In genomic region chr22:30423296-30423958, GRCh38 we compare ENCODE assay signal across 9 cellular contexts. TPM values are rescaled to one million over a fixed set of nuclear protein-coding genes. Genes with fewer than 3 reads are reported as not detected.
DNase-seq lines count a peak whose midpoint lies in the region; ATAC-seq, FAIRE-seq and TF ChIP-seq lines count a peak whose summit lies in the region.
"Had no signal": no experiment of that assay in that cellular context is flagged by ENCODE, and none has a peak within 500 bp of the region (broad histone marks: within the 10 kb centered on the region; RNA-seq: fewer than 3 reads in every experiment).

No MANE protein-coding gene starts in this region.

- CTCF ChIA-PET in H1 (lab: Charles Lee; ENCODE audit: partially characterized antibody), result interaction anchor here (1.2 to 12.0 kb wide), 6 partner anchors 11 to 183 kb away, joined by 3 to 164 read pairs (median 9); partner anchors contain the start of gene SEC14L2

- H3K9ac ChIP-seq in HUES48 (ENCODE audit: low read depth, low read length) (peak overlapping the region; percentile 67), H1 (replicated peaks in 1 of 4; ENCODE audit: extremely low read depth in 1 of 4, low read depth in 3 of 4, low read length in 3 of 4) (peak overlapping the region; percentile 51 to 87 (median 82))

- peak overlapping the region; percentile 83 for H3K4me3 ChIP-seq in CD4-positive, CD25-positive, alpha-beta regulatory T cell (ENCODE audit: low read depth, low read length)
- peak overlapping the region; percentile 69 for H3K4me3 ChIP-seq in HUES48 (ENCODE audit: low read depth, low read length)
- H3K4me3 ChIP-seq in H1 (ENCODE audit: extremely low read depth in 1 of 4, insufficient read depth in 2 of 4, low read depth in 3 of 4, low read length in 4 of 4), result peak overlapping the region; percentile 58 to 88 (median 72)
- H3K4me3 ChIP-seq in muscle layer of duodenum (ENCODE audit: low read depth in 1 of 2, low read length in 2 of 2), result peak overlapping the region; percentile 77 to 78
- peak overlapping the region; percentile 83 for H3K4me3 ChIP-seq in thoracic aorta

- H3K27ac ChIP-seq in CD4-positive, CD25-positive, alpha-beta regulatory T cell (ENCODE audit: insufficient read depth, low read length, poor library complexity, severe bottlenecking), result peak overlapping the region; percentile 95
- H3K27ac ChIP-seq in HUES48 (ENCODE audit: low read depth, low read length), result peak overlapping the region; percentile 99
- peak overlapping the region; percentile 80 for H3K27ac ChIP-seq in H1 (ENCODE audit: low read depth, low read length)
- peak overlapping the region; percentile 89 for H3K27ac ChIP-seq in muscle layer of duodenum (ENCODE audit: low read length)
- peak overlapping the region; percentile 97 to 98 for H3K27ac ChIP-seq in thoracic aorta

- no peaks in the 10 kb centered on the region for H3K27me3 ChIP-seq in CD4-positive, CD25-positive, alpha-beta regulatory T cell (ENCODE audit: control insufficient read depth, insufficient read depth, low read length)
- no peaks in the 10 kb centered on the region for H3K27me3 ChIP-seq in HUES48 (ENCODE audit: control insufficient read depth, insufficient read depth, low read length)
- no peaks in the 10 kb centered on the region for H3K27me3 ChIP-seq in H1 (replicated peaks in 1 of 4; ENCODE audit: control insufficient read depth in 3 of 4, extremely low read depth in 1 of 4, insufficient read depth in 3 of 4, low read length in 3 of 4)
- H3K27me3 ChIP-seq in muscle layer of duodenum (ENCODE audit: low read depth, low read length), result no peaks in the 10 kb centered on the region
- no peaks in the 10 kb centered on the region for H3K27me3 ChIP-seq in thoracic aorta (replicated peaks; ENCODE audit: insufficient read depth)

- H3K56ac ChIP-seq in H1 (replicated peaks; ENCODE audit: insufficient read length, low read depth, low read length), result peak overlapping the region; percentile 67

- H2BK12ac ChIP-seq in H1 (ENCODE audit: low read depth, low read length), result peak overlapping the region; percentile 4

- peaks cover 0 to 7% of the 10 kb centered on the region in 2 experiments; a peak in 1 of 4 replicates for H3K79me2 ChIP-seq in H1 (ENCODE audit: control insufficient read depth in 1 of 2, insufficient read depth in 2 of 2, low read length in 2 of 2)

- ATAC-seq in CD4-positive, CD25-positive, alpha-beta regulatory T cell (ENCODE audit: low read depth in 2 of 2), result no peak
- ATAC-seq in GM21367 (IDR thresholded peaks at IDR 0.05; ENCODE audit: unreplicated experiment), result peak; percentile 26
- ATAC-seq in thoracic aorta (ENCODE audit: insufficient number of reproducible peaks, low FRiP score, low read depth), result peak; percentile 37

- H3K36me3 Mint-ChIP-seq in CD4-positive, CD25-positive, alpha-beta regulatory T cell, result peaks cover 9% of the 10 kb centered on the region

- TF ChIP-seq EP300 in H1 (IDR thresholded peaks at IDR 0.05; ENCODE audit: borderline replicate concordance in 1 of 2, low read depth in 2 of 2, low read length in 2 of 2), result no peak

- TF ChIP-seq POLR2A in H1 (IDR thresholded peaks at IDR 0.05; ENCODE audit: control extremely low read depth in 1 of 2, low read depth in 2 of 2, low read length in 2 of 2), result peak in 1 of 2 experiments; percentile 77; a peak in 2 of 3 replicates

- H3K4me2 ChIP-seq in H1 (ENCODE audit: insufficient read depth in 1 of 2, low read depth in 2 of 2, low read length in 2 of 2), result peak overlapping the region; percentile 71 to 93

- peak overlapping the region; percentile 76; the same call in 1 of the 2 replicates for H2BK15ac ChIP-seq in H1 (ENCODE audit: low read length)

- H2AK5ac ChIP-seq in H1 (ENCODE audit: low read depth, low read length), result no peak overlapping the region

- peak overlapping the region; percentile 38 for H2BK120ac ChIP-seq in H1 (replicated peaks; ENCODE audit: low read depth, low read length)

- no peak for FAIRE-seq in H1 (lab: Jason Lieb, UNC)

- peak overlapping the region; percentile 99 for H3K27ac Mint-ChIP-seq in CD4-positive, CD25-positive, alpha-beta regulatory T cell

- no peaks in the 10 kb centered on the region for H3K9me3 Mint-ChIP-seq in CD4-positive, CD25-positive, alpha-beta regulatory T cell

- H3K27me3 Mint-ChIP-seq in CD4-positive, CD25-positive, alpha-beta regulatory T cell, result no peaks in the 10 kb centered on the region

- H2AFZ ChIP-seq in H1 (ENCODE audit: low read length), result 0 out of 2 replicates have a peak overlapping the region, but pooled peaks have one; percentile 1

- H4K8ac ChIP-seq in H1 (ENCODE audit: extremely low read depth, insufficient read depth, low read length), result peak overlapping the region; percentile 88; the same call in 1 of the 2 replicates

- no peaks in the 10 kb centered on the region for H3K9me3 ChIP-seq in CD4-positive, CD25-positive, alpha-beta regulatory T cell (ENCODE audit: control insufficient read depth in 2 of 2, low read length in 2 of 2)
- H3K9me3 ChIP-seq in HUES48 (ENCODE audit: control insufficient read depth, insufficient read depth, low read length), result no peaks in the 10 kb centered on the region
- no peaks in the 10 kb centered on the region for H3K9me3 ChIP-seq in H1 (ENCODE audit: insufficient read depth in 2 of 2, low read depth in 1 of 2, low read length in 1 of 2)
- H3K9me3 ChIP-seq in muscle layer of duodenum (ENCODE audit: control insufficient read depth in 1 of 2, low read length in 2 of 2), result no peaks in the 10 kb centered on the region
- no peaks in the 10 kb centered on the region for H3K9me3 ChIP-seq in thoracic aorta

- TF ChIP-seq CTCF in H1 (IDR thresholded peaks at IDR 0.05; ENCODE audit: control extremely low read depth in 1 of 3, insufficient read depth in 1 of 3, low read depth in 1 of 3, low read length in 3 of 3) (no peak), thoracic aorta (IDR thresholded peaks at IDR 0.05) (peak; percentile 7), GM13976 (IDR thresholded peaks at IDR 0.05; ENCODE audit: borderline replicate concordance, control extremely low read depth, extremely low read depth, insufficient read depth, missing control alignments) (no peak)

- peaks cover 5% of the 10 kb centered on the region for H3K36me3 ChIP-seq in CD4-positive, CD25-positive, alpha-beta regulatory T cell (ENCODE audit: control insufficient read depth, insufficient read depth, low read length)
- H3K36me3 ChIP-seq in HUES48 (ENCODE audit: control insufficient read depth, insufficient read depth, low read length), result peaks cover 38% of the 10 kb centered on the region
- H3K36me3 ChIP-seq in H1 (ENCODE audit: control insufficient read depth in 2 of 4, insufficient read depth in 4 of 4, low read length in 3 of 4), result peaks cover 2 to 15% (median 5%) of the 10 kb centered on the region in 4 experiments; a peak in 5 of 8 replicates
- peaks cover 6 to 27% of the 10 kb centered on the region in 2 donors for H3K36me3 ChIP-seq in muscle layer of duodenum (ENCODE audit: control insufficient read depth in 1 of 2, insufficient read depth in 2 of 2, low read length in 2 of 2)
- peaks cover 6% of the 10 kb centered on the region for H3K36me3 ChIP-seq in thoracic aorta

- H3K4me1 ChIP-seq in CD4-positive, CD25-positive, alpha-beta regulatory T cell (ENCODE audit: control insufficient read depth, insufficient read depth, low read length, poor library complexity, severe bottlenecking), result peaks cover 46% of the 10 kb centered on the region
- H3K4me1 ChIP-seq in HUES48 (ENCODE audit: control insufficient read depth, insufficient read depth, low read length) (peaks cover 15% of the 10 kb centered on the region; the same call in 1 of the 2 replicates), H1 (replicated peaks in 1 of 4; ENCODE audit: control insufficient read depth in 3 of 4, insufficient read depth in 4 of 4, low read length in 3 of 4) (peaks cover 3 to 21% (median 13%) of the 10 kb centered on the region in 4 experiments), muscle layer of duodenum (ENCODE audit: control insufficient read depth in 1 of 2, insufficient read depth in 2 of 2, low read length in 2 of 2) (peaks cover 22 to 40% of the 10 kb centered on the region in 2 donors), thoracic aorta (ENCODE audit: control insufficient read depth in 1 of 2, low read depth in 2 of 2) (peaks cover 19 to 53% of the 10 kb centered on the region in 2 donors)

- no peaks in the 10 kb centered on the region; the same call in 1 of the 2 replicates for H3K79me1 ChIP-seq in H1 (ENCODE audit: low read depth, low read length)

- H3K14ac ChIP-seq in H1 (ENCODE audit: insufficient read length), result no peak overlapping the region

- peak overlapping the region; percentile 95 to 99 (median 99) for H3K4me3 Mint-ChIP-seq in CD4-positive, CD25-positive, alpha-beta regulatory T cell

- H4K20me1 ChIP-seq in H1 (replicated peaks in 1 of 2; ENCODE audit: control insufficient read depth in 1 of 2, insufficient read depth in 2 of 2, low read length in 2 of 2), result peaks cover 0 to 16% of the 10 kb centered on the region in 2 experiments

- H4K5ac ChIP-seq in H1 (ENCODE audit: insufficient read length, low read depth, low read length), result peak overlapping the region; percentile 82

- H2BK5ac ChIP-seq in H1 (ENCODE audit: low read depth, low read length), result peak overlapping the region; percentile 94

- peak overlapping the region; percentile 98 for H3K18ac ChIP-seq in H1 (ENCODE audit: extremely low read depth, low read length)

- H3K23me2 ChIP-seq in H1 (ENCODE audit: low read depth, low read length), result peaks cover 22% of the 10 kb centered on the region

- no peak overlapping the region for H3K23ac ChIP-seq in H1 (ENCODE audit: insufficient read length)

- H4K91ac ChIP-seq in H1 (replicated peaks; ENCODE audit: insufficient read length, low read length), result peak overlapping the region; percentile 90

- peak in 1 of 3 donors; percentile 55 for DNase-seq in CD4-positive, CD25-positive, alpha-beta regulatory T cell
- DNase-seq in activated CD4-positive, alpha-beta T cell treated with anti-CD3 and anti-CD28 coated beads for 48 hours, result peak; percentile 80
- no peak for DNase-seq in H1 (ENCODE audit: low read depth in 1 of 2, low spot score in 2 of 2)
- DNase-seq in thoracic aorta (ENCODE audit: low spot score), result no peak
- DNase-seq in GM13976 (ENCODE audit: low spot score), result no peak

- POLR2A ChIA-PET in H1 (lab: Charles Lee; ENCODE audit: partially characterized antibody), result interaction anchor here (0.6 to 5.2 kb wide), 25 partner anchors 9 to 659 kb away, joined by 3 to 39 read pairs (median 4); partner anchors contain the start of genes CCDC157, SEC14L2, SF3A1 and TBC1D10A

- H2BK20ac ChIP-seq in H1 (ENCODE audit: low read length), result no peak overlapping the region

- H3K4ac ChIP-seq in H1 (replicated peaks; ENCODE audit: insufficient read length, low read depth, low read length), result peak overlapping the region; percentile 51

- H3K4me1 Mint-ChIP-seq in CD4-positive, CD25-positive, alpha-beta regulatory T cell, result peaks cover 15 to 60% (median 38%) of the 10 kb centered on the region in 4 donors

- WGBS in H1 (ENCODE audit: extremely low coverage in 1 of 2, insufficient coverage in 1 of 2, insufficient read length in 1 of 2, insufficient replicate concordance in 2 of 2, low coverage in 1 of 2, low lambda C conversion rate in 2 of 2, missing lambda C conversion rate in 1 of 2), 2 experiments, result 1% methylated on average over 39 of the region's 45 CpGs; no CpG with 5 or more reads in 1 of the 2 experiments

- no peak; a peak in 1 of 4 replicates for TF ChIP-seq RAD21 in H1 (IDR thresholded peaks at IDR 0.05 in 1 of 2, conservative IDR thresholded peaks at IDR 0.05 in 1 of 2; ENCODE audit: low read depth in 2 of 2, low read length in 2 of 2)

- in situ Hi-C loops in GM13976 (cut with MboI; ENCODE audit: low sequenced_read_pairs, unreplicated experiment), result no loop called here

RNA-seq across cellular contexts. Expression of gene MTFP1, which starts 2.1 kb away (rescaled TPM):
- total RNA-seq in CD4-positive, CD25-positive, alpha-beta regulatory T cell, result 111 TPM
- 10 to 100 TPM; 38.3 to 48.9 (median 43.8) TPM for polyA plus RNA-seq in CD4-positive, CD25-positive, alpha-beta regulatory T cell
- total RNA-seq in H1 (2021; fragmentation: NEBNext Ultra II Directional; extraction: Animal tissue kit (Norgen Biotek cat#: 25700)), result 59.8 and 66.4 TPM in 2 replicates
- polyA plus RNA-seq in H1 (2011; rRNA removed), result 98.8 and 120 TPM in 2 replicates
- 87.9 TPM for polyA plus RNA-seq in H1 (2011; cell fraction: cytosol; rRNA removed)
- polyA plus RNA-seq in H1 (2011; cell fraction: nucleus; rRNA removed), result 82.2 TPM
- polyA plus RNA-seq in H1 (2012, experiment 1 of 2), result 58.5 to 81.6 TPM (median 76.1 TPM) in 4 replicates
- polyA plus RNA-seq in H1 (2012, experiment 2 of 2), result 79.5 TPM
- 29.1 TPM for polyA plus RNA-seq in H1 (2013, experiment 1 of 2)
- 31.5 TPM for polyA plus RNA-seq in H1 (2013, experiment 2 of 2)
- 28.3 and 33.8 TPM in 2 replicates for polyA minus RNA-seq in H1 (2011; rRNA and poly(A)+ RNA removed)
- 26.5 TPM for polyA minus RNA-seq in H1 (2011; cell fraction: cytosol; rRNA and poly(A)+ RNA removed)
- polyA minus RNA-seq in H1 (2011; cell fraction: nucleus; rRNA and poly(A)+ RNA removed), result 26.3 TPM
- 1 to 10 TPM; 1.9 to 6.4 TPM for total RNA-seq in thoracic aorta

RNA-seq across cellular contexts. Expression of gene SEC14L2, which starts 26.6 kb away (rescaled TPM):
- total RNA-seq in CD4-positive, CD25-positive, alpha-beta regulatory T cell, result 69.0 TPM
- polyA plus RNA-seq in CD4-positive, CD25-positive, alpha-beta regulatory T cell, result 1 to 10 TPM; 3.1 to 5.8 (median 3.7) TPM
- 2.8 and 4.3 TPM in 2 replicates for total RNA-seq in H1 (2021; fragmentation: NEBNext Ultra II Directional; extraction: Animal tissue kit (Norgen Biotek cat#: 25700))
- polyA plus RNA-seq in H1 (2011; rRNA removed), result 1.8 and 3.2 TPM in 2 replicates
- 5.0 TPM for polyA plus RNA-seq in H1 (2011; cell fraction: cytosol; rRNA removed)
- polyA plus RNA-seq in H1 (2011; cell fraction: nucleus; rRNA removed), result 5.8 TPM
- polyA plus RNA-seq in H1 (2012, experiment 1 of 2), result 3.5 to 5.3 TPM (median 4.0 TPM) in 4 replicates
- polyA plus RNA-seq in H1 (2012, experiment 2 of 2), result 3.0 TPM
- polyA plus RNA-seq in H1 (2013, experiment 1 of 2), result 2.1 TPM
- polyA plus RNA-seq in H1 (2013, experiment 2 of 2), result 2.0 TPM
- polyA minus RNA-seq in H1 (2011; rRNA and poly(A)+ RNA removed), result 11.1 and 62.7 TPM in 2 replicates
- 3.9 TPM for polyA minus RNA-seq in H1 (2011; cell fraction: cytosol; rRNA and poly(A)+ RNA removed)
- 15.3 TPM for polyA minus RNA-seq in H1 (2011; cell fraction: nucleus; rRNA and poly(A)+ RNA removed)
- total RNA-seq in thoracic aorta, result 10 to 100 TPM in 1 of 2 donors, 1 to 10 TPM in 1; 6.4 to 18.3 TPM

RNA-seq across cellular contexts. Expression of gene RNF215, which starts 36.2 kb away (rescaled TPM):
- 13.1 TPM for total RNA-seq in CD4-positive, CD25-positive, alpha-beta regulatory T cell
- polyA plus RNA-seq in CD4-positive, CD25-positive, alpha-beta regulatory T cell, result under 1 TPM; 0.23 to 0.50 (median 0.42) TPM
- 15.3 and 19.0 TPM in 2 replicates for total RNA-seq in H1 (2021; fragmentation: NEBNext Ultra II Directional; extraction: Animal tissue kit (Norgen Biotek cat#: 25700))
- polyA plus RNA-seq in H1 (2011; rRNA removed), result 13.1 and 16.4 TPM in 2 replicates
- 16.2 TPM for polyA plus RNA-seq in H1 (2011; cell fraction: cytosol; rRNA removed)
- polyA plus RNA-seq in H1 (2011; cell fraction: nucleus; rRNA removed), result 46.1 TPM
- polyA plus RNA-seq in H1 (2012, experiment 1 of 2), result 8.4 to 15.1 TPM (median 13.4 TPM) in 4 replicates
- 8.7 TPM for polyA plus RNA-seq in H1 (2012, experiment 2 of 2)
- 7.8 TPM for polyA plus RNA-seq in H1 (2013, experiment 1 of 2)
- polyA plus RNA-seq in H1 (2013, experiment 2 of 2), result 6.5 TPM
- polyA minus RNA-seq in H1 (2011; rRNA and poly(A)+ RNA removed), result 9.0 and 11.8 TPM in 2 replicates
- 8.1 TPM for polyA minus RNA-seq in H1 (2011; cell fraction: cytosol; rRNA and poly(A)+ RNA removed)
- polyA minus RNA-seq in H1 (2011; cell fraction: nucleus; rRNA and poly(A)+ RNA removed), result 17.5 TPM
- total RNA-seq in thoracic aorta, result 10 to 100 TPM; 11.4 to 11.6 TPM

RNA-seq across cellular contexts. Expression of gene SEC14L3, which starts 48.4 kb away (rescaled TPM):
- not detected for total RNA-seq in CD4-positive, CD25-positive, alpha-beta regulatory T cell
- polyA plus RNA-seq in CD4-positive, CD25-positive, alpha-beta regulatory T cell, result not detected
- not detected in 2 replicates for total RNA-seq in H1 (2021; fragmentation: NEBNext Ultra II Directional; extraction: Animal tissue kit (Norgen Biotek cat#: 25700))
- polyA plus RNA-seq in H1 (2011; rRNA removed), result not detected in 2 replicates
- polyA plus RNA-seq in H1 (2011; cell fraction: cytosol; rRNA removed), result 0.03 TPM
- polyA plus RNA-seq in H1 (2011; cell fraction: nucleus; rRNA removed), result not detected
- not detected in 4 replicates for polyA plus RNA-seq in H1 (2012, experiment 1 of 2)
- not detected for polyA plus RNA-seq in H1 (2012, experiment 2 of 2)
- not detected for polyA plus RNA-seq in H1 (2013, experiment 1 of 2)
- polyA plus RNA-seq in H1 (2013, experiment 2 of 2), result not detected
- polyA minus RNA-seq in H1 (2011; rRNA and poly(A)+ RNA removed), result not detected in 2 replicates
- not detected for polyA minus RNA-seq in H1 (2011; cell fraction: cytosol; rRNA and poly(A)+ RNA removed)
- not detected for polyA minus RNA-seq in H1 (2011; cell fraction: nucleus; rRNA and poly(A)+ RNA removed)
- not detected for total RNA-seq in thoracic aorta
- total RNA-seq: NCI-H460 had no signal

Comparison
In these comparisons a context has a peak if more than half of its experiments do, and no peak if none do; other contexts are left out.
1. ATAC-seq: peak in GM21367 (single experiment) and thoracic aorta (single experiment); none in CD4-positive, CD25-positive, alpha-beta regulatory T cell (0 of 2).
2. Peak in every context shown above with its lines, with median percentiles within 50 percentile points of each other: H3K27ac ChIP-seq and H3K4me3 ChIP-seq.